Comparison of ENCODE assay signal across 29 cellular contexts in genomic region chr2:191257934-191258333, GRCh38.
"Had no signal": no experiment of that assay in that cellular context is flagged by ENCODE, and none has a peak within 500 bp of the region (broad histone marks: within the 10 kb centered on the region; RNA-seq: fewer than 3 reads in every experiment).

No MANE protein-coding gene starts in this region.

- H3K27ac Mint-ChIP-seq: dendritic cell treated with granulocyte-macrophage colony-stimulating factor and Interleukin-4, amounts not matched to agents 40 ng/mL and 50 ng/mL, for 4 days; effector memory CD8-positive, alpha-beta T cell; endodermal cell had no signal

- ATAC-seq: effector memory CD8-positive, alpha-beta T cell; esophagus mucosa; foreskin keratinocyte; gastrocnemius medialis; gastroesophageal sphincter; heart left ventricle; heart right ventricle had no signal

- FAIRE-seq: colon, endometrium, endothelial cell of umbilical vein, frontal cortex had no signal

- H3K27ac ChIP-seq: colonic mucosa, coronary artery, dorsolateral prefrontal cortex, epithelial cell of prostate, esophagus muscularis mucosa, esophagus squamous epithelium, foreskin keratinocyte, gastrocnemius medialis, gastroesophageal sphincter, heart left ventricle, heart right ventricle had no signal

- H3K4me1 ChIP-seq: colonic mucosa had no signal

- H3K9me3 ChIP-seq: colonic mucosa, esophagus muscularis mucosa, esophagus squamous epithelium, gastrocnemius medialis, gastroesophageal sphincter, heart left ventricle, heart right ventricle had no signal

- DNase-seq: colonic mucosa; cortex of kidney; dermis blood vessel endothelial cell; dorsolateral prefrontal cortex; effector CD4-positive, alpha-beta T cell; effector CD8-positive, alpha-beta T cell; effector memory CD4-positive, alpha-beta T cell; effector memory CD8-positive, alpha-beta T cell; endodermal cell; erythroblast; esophagus squamous epithelium; foreskin fibroblast; foreskin keratinocyte; foreskin melanocyte; gastrocnemius medialis; glutamatergic neuron; head of caudate nucleus; heart left ventricle; heart right ventricle had no signal

- H3K4me3 ChIP-seq: colonic mucosa, coronary artery, dorsolateral prefrontal cortex, esophagus muscularis mucosa, esophagus squamous epithelium, gastrocnemius medialis, gastroesophageal sphincter, heart left ventricle, heart right ventricle had no signal

- H3K36me3 ChIP-seq: colonic mucosa, esophagus muscularis mucosa, esophagus squamous epithelium, gastrocnemius medialis, gastroesophageal sphincter, heart left ventricle, heart right ventricle had no signal

- H3K27me3 ChIP-seq: colonic mucosa, dorsolateral prefrontal cortex, esophagus muscularis mucosa, esophagus squamous epithelium, foreskin keratinocyte, gastrocnemius medialis, gastroesophageal sphincter, heart left ventricle, heart right ventricle had no signal

- H3K4me3 Mint-ChIP-seq: dendritic cell treated with granulocyte-macrophage colony-stimulating factor and Interleukin-4, amounts not matched to agents 40 ng/mL and 50 ng/mL, for 4 days; effector memory CD8-positive, alpha-beta T cell; endodermal cell had no signal

- H3K9me3 Mint-ChIP-seq: dendritic cell treated with granulocyte-macrophage colony-stimulating factor and Interleukin-4, amounts not matched to agents 40 ng/mL and 50 ng/mL, for 4 days; effector memory CD8-positive, alpha-beta T cell; endodermal cell had no signal
